ENCODE assay signal across 7 cellular contexts in genomic region chr5:50667653-50668403, GRCh38. TPM values are rescaled to one million over a fixed set of nuclear protein-coding genes. Genes with fewer than 3 reads are reported as not detected.
DNase-seq lines count a peak whose midpoint lies in the region; ATAC-seq and FAIRE-seq lines count a peak whose summit lies in the region.

No MANE protein-coding gene starts in this region.

- ATAC-seq in HG02623 (IDR thresholded peaks at IDR 0.05; ENCODE audit: unreplicated experiment): peak; percentile 77

- peaks cover 48% of the 10 kb centered on the region for H3K4me1 Mint-ChIP-seq in activated CD4-positive, alpha-beta T cell treated with anti-CD3 and anti-CD28 coated beads, Interleukin-2, amount 10 ng/mL, durations not matched to agents 24 days and 14 days

- DNase-seq in GM18507 (ENCODE audit: extremely low spot score, insufficient read length, low read depth): no peak
- peak; percentile 23 for DNase-seq in NCI-H1105 (lab: John Stamatoyannopoulos, UW)
- DNase-seq in activated CD4-positive, alpha-beta T cell treated with anti-CD3 and anti-CD28 coated beads, Interleukin-2, amount 10 ng/mL, durations not matched to agents 24 days and 14 days: peak; percentile 95
- DNase-seq in dermis microvascular lymphatic vessel endothelial cell (ENCODE audit: low read depth in 2 of 2): peak; percentile 20 to 21
- DNase-seq in medulla oblongata (ENCODE audit: extremely low spot score): peak; percentile 41
- DNase-seq in stimulated activated CD8-positive, alpha-beta memory T cell treated with anti-CD3 and anti-CD28 coated beads, Interleukin-15, amount 100 ng/mL, for 24 hours (ENCODE audit: low read depth): peak; percentile 74

- no peaks in the 10 kb centered on the region for H3K27me3 Mint-ChIP-seq in activated CD4-positive, alpha-beta T cell treated with anti-CD3 and anti-CD28 coated beads, Interleukin-2, amount 10 ng/mL, durations not matched to agents 24 days and 14 days

- peaks cover 18% of the 10 kb centered on the region for H3K36me3 Mint-ChIP-seq in activated CD4-positive, alpha-beta T cell treated with anti-CD3 and anti-CD28 coated beads, Interleukin-2, amount 10 ng/mL, durations not matched to agents 24 days and 14 days (ENCODE audit: low read depth)

- FAIRE-seq in GM18507 (lab: Jason Lieb, UNC): peak; percentile 86

- intact Hi-C loops in activated CD4-positive, alpha-beta T cell treated with anti-CD3 and anti-CD28 coated beads, Interleukin-2, amount 10 ng/mL, durations not matched to agents 24 days and 14 days (cut with micrococcal nuclease): loop anchor here (1.0 to 10.0 kb wide), 6 partner anchors 15 to 227 kb away; partner anchors contain the start of gene EMB

- peak overlapping the region; percentile 99 for H3K4me3 Mint-ChIP-seq in activated CD4-positive, alpha-beta T cell treated with anti-CD3 and anti-CD28 coated beads, Interleukin-2, amount 10 ng/mL, durations not matched to agents 24 days and 14 days

- H3K9me3 Mint-ChIP-seq in activated CD4-positive, alpha-beta T cell treated with anti-CD3 and anti-CD28 coated beads, Interleukin-2, amount 10 ng/mL, durations not matched to agents 24 days and 14 days: no peaks in the 10 kb centered on the region

- peak overlapping the region; percentile 100 for H3K27ac Mint-ChIP-seq in activated CD4-positive, alpha-beta T cell treated with anti-CD3 and anti-CD28 coated beads, Interleukin-2, amount 10 ng/mL, durations not matched to agents 24 days and 14 days

RNA-seq across cellular contexts. Expression of gene PARP8, which starts 1.4 kb away (rescaled TPM):
- total RNA-seq in activated CD4-positive, alpha-beta T cell treated with anti-CD3 and anti-CD28 coated beads, Interleukin-2, amount 10 ng/mL, durations not matched to agents 24 days and 14 days: 20.9 and 22.5 TPM in 2 replicates
- 0.39 and 0.76 TPM in 2 replicates for total RNA-seq in dermis microvascular lymphatic vessel endothelial cell

Comparison
In these comparisons a context has a peak if more than half of its experiments do, and no peak if none do; other contexts are left out.
1. RNA of gene PARP8, which starts 1.4 kb away (total RNA-seq): 20.9 to 22.5 TPM in activated CD4-positive, alpha-beta T cell treated with anti-CD3 and anti-CD28 coated beads, Interleukin-2, amount 10 ng/mL, durations not matched to agents 24 days and 14 days; 0.39 to 0.76 TPM in dermis microvascular lymphatic vessel endothelial cell; every median in the first group is over 10 times any median in the second.